Comparison of ENCODE assay signal across 8 cellular contexts in genomic region chr1:38009088-38009840, GRCh38. TPM values are rescaled to one million over a fixed set of nuclear protein-coding genes. Genes with fewer than 3 reads are reported as not detected.
DNase-seq lines count a peak whose midpoint lies in the region; ATAC-seq and TF ChIP-seq lines count a peak whose summit lies in the region.

No MANE protein-coding gene starts in this region.

- no peak overlapping the region for H3K4me3 ChIP-seq in A673 (ENCODE audit: low read depth, low read length, poor library complexity, severe bottlenecking)
- no peak overlapping the region for H3K4me3 ChIP-seq in thyroid gland (replicated peaks in 1 of 3)

- H3K27ac Mint-ChIP-seq in immature natural killer cell: peak overlapping the region; percentile 92 to 99 (median 97)

- no peak for TF ChIP-seq POLR2A in thyroid gland (IDR thresholded peaks at IDR 0.05)

- TF ChIP-seq CTCF in A673 (conservative IDR thresholded peaks at IDR 0.05; ENCODE audit: low read depth, low read length) (no peak), thyroid gland (IDR thresholded peaks at IDR 0.05) (no peak)

- H3K9me3 ChIP-seq in A673 (ENCODE audit: low read depth, low read length, poor library complexity, severe bottlenecking) (no peaks in the 10 kb centered on the region), thyroid gland (no peaks in the 10 kb centered on the region)

- H3K36me3 Mint-ChIP-seq in immature natural killer cell: peaks cover 0 to 3% (median 0%) of the 10 kb centered on the region in 3 donors

- H3K27ac ChIP-seq in A673 (ENCODE audit: low read depth, low read length, poor library complexity, severe bottlenecking): peak overlapping the region; percentile 76
- H3K27ac ChIP-seq in thyroid gland: no peak overlapping the region

- peaks cover 81 to 85% of the 10 kb centered on the region in 2 donors for H3K4me1 Mint-ChIP-seq in immature natural killer cell

- H3K4me3 Mint-ChIP-seq in immature natural killer cell: peak overlapping the region; percentile 68 to 82 (median 77)

- intact Hi-C loops in A673 (cut with micrococcal nuclease; ENCODE audit: unreplicated experiment): no loop called here
- intact Hi-C loops in thyroid gland (cut with DNase I): loop anchor here (10.0 kb wide), 1 partner anchor 74 kb away; no protein-coding TSS in a partner anchor

- no peaks in the 10 kb centered on the region for H3K9me3 Mint-ChIP-seq in immature natural killer cell

- H3K27me3 ChIP-seq in A673 (replicated peaks; ENCODE audit: insufficient read depth, low read depth, low read length, poor library complexity) (no peaks in the 10 kb centered on the region), thyroid gland (no peaks in the 10 kb centered on the region)

- POLR2A ChIA-PET in A673 (lab: Charles Lee; ENCODE audit: low non-redundant PET): interaction anchor here (0.5 kb wide), 1 partner anchor 580 kb away, joined by 8 read pairs; no protein-coding TSS in a partner anchor

- H3K27me3 Mint-ChIP-seq in immature natural killer cell (ENCODE audit: low read depth in 3 of 3): peaks cover 7 to 12% (median 7%) of the 10 kb centered on the region in 3 donors

- ATAC-seq in HG02970 (IDR thresholded peaks at IDR 0.05; ENCODE audit: low FRiP score, unreplicated experiment) (no peak), HG02610 (IDR thresholded peaks at IDR 0.05; ENCODE audit: unreplicated experiment) (no peak)

- H3K36me3 ChIP-seq in A673 (ENCODE audit: insufficient read depth, low read length, poor library complexity, severe bottlenecking) (peaks cover 2% of the 10 kb centered on the region), thyroid gland (no peaks in the 10 kb centered on the region)

- CTCF ChIA-PET in A673 (lab: Charles Lee): no interaction called here

- DNase-seq in A673 (ENCODE audit: low spot score): peak; percentile 81
- peak; percentile 95 for DNase-seq in Kasumi-1 (lab: John Stamatoyannopoulos, UW)
- peak; percentile 72 to 78 for DNase-seq in activated T-cell treated with anti-CD3 and anti-CD28 coated beads, Interleukin-2, amount 50 U/mL, for 48 hours
- peak; percentile 73 to 82 (median 74) for DNase-seq in immature natural killer cell
- no peak for DNase-seq in NCI-H1048 (lab: John Stamatoyannopoulos, UW)
- DNase-seq in thyroid gland: no peak

- peaks cover 27% of the 10 kb centered on the region for H3K4me1 ChIP-seq in A673 (ENCODE audit: insufficient read depth, low read length, poor library complexity, severe bottlenecking)
- peaks cover 6 to 17% of the 10 kb centered on the region in 2 donors for H3K4me1 ChIP-seq in thyroid gland

- WGBS in thyroid gland, 2 donors: 75 to 80% methylated on average over 8 of the region's 8 CpGs

- no TSS peak for BruUV-seq in A673 (replicated peaks; lab: Mats Ljungman, UMichigan)

RNA-seq across cellular contexts. Expression of gene UTP11, which starts 3.3 kb away (rescaled TPM):
- 109 and 113 TPM in 2 replicates for total RNA-seq in A673 (2021)
- polyA plus RNA-seq in immature natural killer cell: 10 to 100 TPM; 22.6 to 32.7 (median 30.4) TPM
- total RNA-seq in thyroid gland: 10 to 100 TPM; 36.1 to 43.9 (median 39.4) TPM

RNA-seq across cellular contexts. Expression of gene FHL3, which starts 4.0 kb away (rescaled TPM):
- total RNA-seq in A673 (2021): 89.5 and 106 TPM in 2 replicates
- polyA plus RNA-seq in immature natural killer cell: 100 to 1,000 TPM in 1 of 3 donors, 10 to 100 TPM in 2; 36.8 to 121 (median 74.1) TPM
- total RNA-seq in thyroid gland: 10 to 100 TPM in 2 of 4 donors, 1 to 10 TPM in 2; 7.5 to 13.8 (median 10.4) TPM

RNA-seq across cellular contexts. Expression of gene SF3A3, which starts 19.4 kb away (rescaled TPM):
- total RNA-seq in A673 (2021) (184 and 194 TPM in 2 replicates), thyroid gland (10 to 100 TPM; 42.1 to 77.0 (median 46.6) TPM)
- polyA plus RNA-seq in immature natural killer cell: 10 to 100 TPM; 62.3 to 81.7 (median 70.9) TPM

RNA-seq across cellular contexts. Expression of gene POU3F1, which starts 37.3 kb away (rescaled TPM):
- total RNA-seq in A673 (2021) (83.3 and 92.9 TPM in 2 replicates), thyroid gland (not detected)
- polyA plus RNA-seq in immature natural killer cell: under 1 TPM in 2 of 3 donors, not detected in 1; 0.14 to 0.43 TPM

Comparison
In these comparisons a context has a peak if more than half of its experiments do, and no peak if none do; other contexts are left out.
1. DNase-seq: peak in A673 (single experiment), Kasumi-1 (2 of 2), activated T-cell treated with anti-CD3 and anti-CD28 coated beads, Interleukin-2, amount 50 U/mL, for 48 hours (2 of 2) and immature natural killer cell (3 of 3); none in NCI-H1048 (single experiment) and thyroid gland (0 of 2).